In the genomic region with DNA sequence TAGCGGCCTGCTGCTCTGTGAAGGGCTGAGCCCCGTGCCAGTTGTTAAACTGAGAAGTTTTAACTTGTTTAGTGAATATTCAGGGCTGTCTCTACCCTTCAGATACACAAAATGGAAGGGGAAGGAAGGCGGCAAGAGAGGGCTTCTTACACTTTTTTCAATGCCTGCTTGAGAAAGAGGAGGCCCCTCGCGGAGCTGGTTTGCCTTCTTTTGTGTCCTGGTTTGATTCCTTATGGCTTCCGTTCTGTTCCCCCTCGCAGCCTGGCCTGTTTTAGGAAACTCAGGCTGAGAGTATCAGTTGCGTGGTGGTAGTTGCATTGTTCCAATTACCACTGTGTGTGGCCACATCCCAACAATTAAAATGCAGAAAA, we compare ENCODE assay signal across 8 cellular contexts. TPM values are rescaled to one million over a fixed set of nuclear protein-coding genes. Genes with fewer than 3 reads are reported as not detected.
DNase-seq lines count a peak whose midpoint lies in the region; ATAC-seq lines count a peak whose summit lies in the region.

No MANE protein-coding gene starts in this region.

- peaks cover 10 to 25% (median 18%) of the 10 kb centered on the region in 5 donors for H3K36me3 ChIP-seq in subcutaneous abdominal adipose tissue (ENCODE audit: control insufficient read depth in 5 of 5, insufficient read depth in 5 of 5, low read length in 5 of 5)

- peak overlapping the region; percentile 73 to 99 (median 81) for H3K4me3 ChIP-seq in subcutaneous abdominal adipose tissue (ENCODE audit: low read depth in 1 of 5, low read length in 5 of 5)

- H3K27ac ChIP-seq in subcutaneous abdominal adipose tissue (ENCODE audit: low read depth, low read length): peak overlapping the region; percentile 92

- intact Hi-C loops in activated naive CD4-positive, alpha-beta T cell treated with anti-CD3 and anti-CD28 coated beads for 36 hours (cut with micrococcal nuclease): loop anchor here (5.0 to 10.0 kb wide), 2 partner anchors 68 to 956 kb away; a partner anchor contains a TSS

- no peaks in the 10 kb centered on the region for H3K9me3 ChIP-seq in subcutaneous abdominal adipose tissue (ENCODE audit: control insufficient read depth in 5 of 5, low read length in 5 of 5)

- no peaks in the 10 kb centered on the region for H3K27me3 Mint-ChIP-seq in activated naive CD4-positive, alpha-beta T cell treated with anti-CD3 and anti-CD28 coated beads for 36 hours (ENCODE audit: low read depth)
- no peaks in the 10 kb centered on the region for H3K27me3 Mint-ChIP-seq in activated naive CD8-positive, alpha-beta T cell treated with anti-CD3 and anti-CD28 coated beads, Interleukin-2, amount 50 U/mL, for 24 hours

- H3K27me3 ChIP-seq in subcutaneous abdominal adipose tissue (ENCODE audit: control insufficient read depth in 5 of 5, insufficient read depth in 4 of 5, low read length in 5 of 5): no peaks in the 10 kb centered on the region

- H3K27ac Mint-ChIP-seq in activated naive CD4-positive, alpha-beta T cell treated with anti-CD3 and anti-CD28 coated beads for 36 hours: peak overlapping the region; percentile 86
- H3K27ac Mint-ChIP-seq in activated naive CD8-positive, alpha-beta T cell treated with anti-CD3 and anti-CD28 coated beads, Interleukin-2, amount 50 U/mL, for 24 hours: peak overlapping the region; percentile 93

- peak overlapping the region; percentile 87 for H3K4me3 Mint-ChIP-seq in activated naive CD4-positive, alpha-beta T cell treated with anti-CD3 and anti-CD28 coated beads for 36 hours
- H3K4me3 Mint-ChIP-seq in activated naive CD8-positive, alpha-beta T cell treated with anti-CD3 and anti-CD28 coated beads, Interleukin-2, amount 50 U/mL, for 24 hours: peak overlapping the region; percentile 93

- peak overlapping the region; percentile 82 to 98 (median 95) for H3K9ac ChIP-seq in subcutaneous abdominal adipose tissue (ENCODE audit: low read length in 5 of 5)

- CTCF ChIA-PET in activated naive CD4-positive, alpha-beta T cell treated with anti-CD3 and anti-CD28 coated beads for 36 hours (lab: Charles Lee): interaction anchor here (0.8 to 8.0 kb wide), 5 partner anchors 8 to 165 kb away, joined by 3 to 176 read pairs (median 4); a partner anchor contains a TSS

- DNase-seq in activated naive CD4-positive, alpha-beta T cell treated with anti-CD3 and anti-CD28 coated beads for 36 hours: peak; percentile 12
- no peak for DNase-seq in activated naive CD4-positive, alpha-beta T cell (lab: John Stamatoyannopoulos, UW)
- DNase-seq in activated naive CD8-positive, alpha-beta T cell treated with anti-CD3 and anti-CD28 coated beads, Interleukin-2, amount 50 U/mL, for 24 hours: no peak
- DNase-seq in iris pigment epithelial cell (ENCODE audit: low read depth): peak; percentile 15
- DNase-seq in NCI-H510A (lab: John Stamatoyannopoulos, UW): no peak
- DNase-seq in DMS114 treated with DMSO at 0.1 percent for 48 hours (lab: John Stamatoyannopoulos, UW; ENCODE audit: unreplicated experiment): no peak

- H3K4me1 Mint-ChIP-seq in activated naive CD4-positive, alpha-beta T cell treated with anti-CD3 and anti-CD28 coated beads for 36 hours (ENCODE audit: low read depth): peaks cover 27% of the 10 kb centered on the region
- H3K4me1 Mint-ChIP-seq in activated naive CD8-positive, alpha-beta T cell treated with anti-CD3 and anti-CD28 coated beads, Interleukin-2, amount 50 U/mL, for 24 hours: peaks cover 43% of the 10 kb centered on the region

- no peaks in the 10 kb centered on the region for H3K9me3 Mint-ChIP-seq in activated naive CD4-positive, alpha-beta T cell treated with anti-CD3 and anti-CD28 coated beads for 36 hours
- H3K9me3 Mint-ChIP-seq in activated naive CD8-positive, alpha-beta T cell treated with anti-CD3 and anti-CD28 coated beads, Interleukin-2, amount 50 U/mL, for 24 hours: no peaks in the 10 kb centered on the region

- no peak for ATAC-seq in activated naive CD8-positive, alpha-beta T cell treated with anti-CD3 and anti-CD28 coated beads, Interleukin-2, amount 50 U/mL, for 24 hours
- ATAC-seq in HG03354 (IDR thresholded peaks at IDR 0.05; ENCODE audit: poor library complexity, severe bottlenecking, unreplicated experiment): no peak

- peaks cover 3 to 29% (median 26%) of the 10 kb centered on the region in 5 donors for H3K4me1 ChIP-seq in subcutaneous abdominal adipose tissue (ENCODE audit: control insufficient read depth in 5 of 5, insufficient read depth in 5 of 5, low read length in 5 of 5)

- peaks cover 6% of the 10 kb centered on the region for H3K36me3 Mint-ChIP-seq in activated naive CD4-positive, alpha-beta T cell treated with anti-CD3 and anti-CD28 coated beads for 36 hours (ENCODE audit: low read depth)
- peaks cover 11% of the 10 kb centered on the region for H3K36me3 Mint-ChIP-seq in activated naive CD8-positive, alpha-beta T cell treated with anti-CD3 and anti-CD28 coated beads, Interleukin-2, amount 50 U/mL, for 24 hours (ENCODE audit: low read depth)

RNA-seq across cellular contexts. Expression of a gene that starts 1.0 kb away (rescaled TPM):
- total RNA-seq in activated naive CD4-positive, alpha-beta T cell treated with anti-CD3 and anti-CD28 coated beads for 36 hours: 10 to 100 TPM; 20.7 to 21.8 TPM

RNA-seq across cellular contexts. Expression of a gene that starts 7.5 kb away (rescaled TPM):
- total RNA-seq in activated naive CD4-positive, alpha-beta T cell treated with anti-CD3 and anti-CD28 coated beads for 36 hours: 10 to 100 TPM; 23.2 to 26.6 TPM

RNA-seq across cellular contexts. Expression of a gene that starts 13.4 kb away (rescaled TPM):
- 10 to 100 TPM; 33.4 to 36.2 TPM for total RNA-seq in activated naive CD4-positive, alpha-beta T cell treated with anti-CD3 and anti-CD28 coated beads for 36 hours

Comparison
In these comparisons a context has a peak if more than half of its experiments do, and no peak if none do; other contexts are left out.
1. DNase-seq: peak in activated naive CD4-positive, alpha-beta T cell treated with anti-CD3 and anti-CD28 coated beads for 36 hours (single experiment) and iris pigment epithelial cell (single experiment); none in activated naive CD4-positive, alpha-beta T cell (0 of 4), activated naive CD8-positive, alpha-beta T cell treated with anti-CD3 and anti-CD28 coated beads, Interleukin-2, amount 50 U/mL, for 24 hours (single experiment), NCI-H510A (single experiment) and DMS114 treated with DMSO at 0.1 percent for 48 hours (single experiment).